Comparison of ENCODE assay signal across 1 cellular context in genomic region chr5:135085936-135086235, GRCh38.
TF ChIP-seq lines count a peak whose summit lies in the region.

No MANE protein-coding gene starts in this region.

TF ChIP-seq in HCT116, 20 proteins besides CTCF, POLR2A, EP300 and RAD21 (continued from another document):
- TF ChIP-seq ZBTB33 (IDR thresholded peaks at IDR 0.05; ENCODE audit: extremely low read depth, insufficient replicate concordance, low read length) (no peak), EGR1 (IDR thresholded peaks at IDR 0.05; ENCODE audit: low read depth) (no peak), ZFX (IDR thresholded peaks at IDR 0.05) (no peak), POLR2AphosphoS5 (IDR thresholded peaks at IDR 0.05; ENCODE audit: low read depth, low read length) (no peak), ATF3 (IDR thresholded peaks at IDR 0.05) (no peak), CEBPB (IDR thresholded peaks at IDR 0.05; ENCODE audit: low read depth) (no peak), REST (IDR thresholded peaks at IDR 0.05; ENCODE audit: low read depth) (no peak), SP1 (IDR thresholded peaks at IDR 0.05; ENCODE audit: low read depth) (no peak), SIN3A (IDR thresholded peaks at IDR 0.05; ENCODE audit: low read depth) (no peak), EZH2 (IDR thresholded peaks at IDR 0.05) (no peak), TCF7L2 (IDR thresholded peaks at IDR 0.05; ENCODE audit: borderline replicate concordance, extremely low read depth, insufficient read depth, insufficient read length) (no peak), FOSL1 (IDR thresholded peaks at IDR 0.05; ENCODE audit: low read depth) (no peak), JUND (IDR thresholded peaks at IDR 0.05) (no peak)
